23 cellular contexts compared by ENCODE assay signal in the genomic region with DNA sequence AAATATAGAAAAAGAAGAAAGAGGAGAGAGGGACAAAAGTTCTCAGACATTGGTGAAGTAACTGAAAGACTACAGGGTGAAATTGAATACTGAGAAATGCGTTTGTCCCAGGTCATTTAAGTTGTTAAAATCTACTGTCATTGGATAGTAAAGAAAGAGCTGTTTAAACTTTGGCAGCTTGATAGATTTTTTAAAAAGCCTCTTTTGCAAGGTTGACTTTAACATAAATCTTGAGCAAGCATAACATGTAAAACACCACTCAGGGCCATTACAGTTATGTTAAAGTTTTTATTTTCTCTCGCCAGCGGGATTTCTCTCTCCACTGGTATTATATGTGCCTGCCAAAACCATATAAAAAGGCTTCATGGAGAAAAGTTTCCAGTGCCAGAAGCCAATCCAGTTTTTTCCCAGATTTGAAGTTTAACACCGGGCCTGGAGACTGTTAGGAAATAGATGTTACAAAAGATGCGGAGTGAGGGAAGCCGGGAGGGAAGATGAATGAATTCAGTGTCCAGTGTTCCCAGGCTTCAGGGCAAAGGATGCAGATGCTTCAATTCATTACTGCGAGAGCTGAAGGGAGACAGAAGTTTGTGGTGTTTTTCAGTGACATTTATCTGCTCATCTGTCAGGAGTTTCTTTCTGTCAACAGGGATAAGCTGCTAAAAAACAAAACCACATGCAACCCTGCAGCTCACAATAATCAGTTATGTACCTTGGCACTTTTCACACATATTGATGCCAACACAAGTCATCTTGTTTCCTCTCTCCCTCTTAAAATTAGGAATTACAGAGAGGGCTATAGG.
A peak's percentile ranks its signal among the peaks of the same experiment; 100 is the strongest.
DNase-seq lines count a peak whose midpoint lies in the region; ATAC-seq and TF ChIP-seq lines count a peak whose summit lies in the region.
"Had no signal": no experiment of that assay in that cellular context is flagged by ENCODE, and none has a peak within 500 bp of the region (broad histone marks: within the 10 kb centered on the region; RNA-seq: fewer than 3 reads in every experiment).

No MANE protein-coding gene starts in this region.

- no peak overlapping the region for H3K27ac Mint-ChIP-seq in activated T-helper 1 cell treated with anti-CD3 and anti-CD28 coated beads, Interleukin-12 subunit alpha, Interleukin-12 subunit beta, Interleukin-2, Interleukin-4 antibody, amounts not matched to agents 30 ng/mL and 10 ng/mL and 1 ng/mL, durations not matched to agents 14 hours and 24 hours and 36 hours
- H3K27ac Mint-ChIP-seq in activated CD4-positive, alpha-beta T cell treated with anti-CD3 and anti-CD28 coated beads, Interleukin-2, amount 10 ng/mL, durations not matched to agents 7 days and 5 days = no peak overlapping the region
- no peak overlapping the region for H3K27ac Mint-ChIP-seq in stimulated activated memory B cell treated with anti-CD40 and anti-IgM and Interleukin-4, amounts not matched to agents 10 μg/mL and 1 μg/mL and 100 μg/mL, for 72 hours
- H3K27ac Mint-ChIP-seq: activated CD4-positive, alpha-beta memory T cell treated with anti-CD3 and anti-CD28 coated beads, Interleukin-2, amount 10 ng/mL, durations not matched to agents 7 days and 5 days; activated naive CD8-positive, alpha-beta T cell treated with anti-CD3 and anti-CD28 coated beads, Interleukin-2, amount 10 ng/mL, durations not matched to agents 7 days and 5 days; B cell; CD8-positive, alpha-beta memory T cell had no signal

- no peaks in the 10 kb centered on the region for H3K9me3 ChIP-seq in heart right ventricle
- H3K9me3 ChIP-seq: body of pancreas, testis had no signal

- no peak for TF ChIP-seq CTCF in heart right ventricle (IDR thresholded peaks at IDR 0.05)

- no peaks in the 10 kb centered on the region for H3K27me3 ChIP-seq in heart right ventricle
- H3K27me3 ChIP-seq: body of pancreas, testis had no signal

- no peaks in the 10 kb centered on the region for H3K36me3 ChIP-seq in heart right ventricle

- peaks cover 18% of the 10 kb centered on the region for H3K27me3 Mint-ChIP-seq in activated T-helper 1 cell treated with anti-CD3 and anti-CD28 coated beads, Interleukin-12 subunit alpha, Interleukin-12 subunit beta, Interleukin-2, Interleukin-4 antibody, amounts not matched to agents 30 ng/mL and 10 ng/mL and 1 ng/mL, durations not matched to agents 14 hours and 24 hours and 36 hours (ENCODE audit: insufficient read depth)
- peaks cover 15% of the 10 kb centered on the region for H3K27me3 Mint-ChIP-seq in activated CD4-positive, alpha-beta T cell treated with anti-CD3 and anti-CD28 coated beads, Interleukin-2, amount 10 ng/mL, durations not matched to agents 7 days and 5 days
- peaks cover 16% of the 10 kb centered on the region for H3K27me3 Mint-ChIP-seq in stimulated activated memory B cell treated with anti-CD40 and anti-IgM and Interleukin-4, amounts not matched to agents 10 μg/mL and 1 μg/mL and 100 μg/mL, for 72 hours

- ATAC-seq in Right ventricle myocardium superior (ENCODE audit: poor library complexity) = peak; percentile 39
- no peak for ATAC-seq in heart right ventricle
- no peak for ATAC-seq in stimulated activated memory B cell treated with anti-CD40 and anti-IgM and Interleukin-4, amounts not matched to agents 10 μg/mL and 1 μg/mL and 100 μg/mL, for 72 hours
- ATAC-seq: body of pancreas had no signal

- H3K9me3 Mint-ChIP-seq in activated T-helper 1 cell treated with anti-CD3 and anti-CD28 coated beads, Interleukin-12 subunit alpha, Interleukin-12 subunit beta, Interleukin-2, Interleukin-4 antibody, amounts not matched to agents 30 ng/mL and 10 ng/mL and 1 ng/mL, durations not matched to agents 14 hours and 24 hours and 36 hours = no peaks in the 10 kb centered on the region
- H3K9me3 Mint-ChIP-seq in activated CD4-positive, alpha-beta T cell treated with anti-CD3 and anti-CD28 coated beads, Interleukin-2, amount 10 ng/mL, durations not matched to agents 7 days and 5 days = no peaks in the 10 kb centered on the region
- H3K9me3 Mint-ChIP-seq in stimulated activated memory B cell treated with anti-CD40 and anti-IgM and Interleukin-4, amounts not matched to agents 10 μg/mL and 1 μg/mL and 100 μg/mL, for 72 hours = no peaks in the 10 kb centered on the region
- H3K9me3 Mint-ChIP-seq: activated CD4-positive, alpha-beta memory T cell treated with anti-CD3 and anti-CD28 coated beads, Interleukin-2, amount 10 ng/mL, durations not matched to agents 7 days and 5 days; activated naive CD8-positive, alpha-beta T cell treated with anti-CD3 and anti-CD28 coated beads, Interleukin-2, amount 10 ng/mL, durations not matched to agents 7 days and 5 days; CD8-positive, alpha-beta memory T cell had no signal

- CTCF ChIA-PET in activated CD4-positive, alpha-beta T cell treated with anti-CD3 and anti-CD28 coated beads, Interleukin-2, amount 10 ng/mL, durations not matched to agents 7 days and 5 days (lab: Charles Lee) = interaction anchor here (0.9 to 1.3 kb wide), 2 partner anchors 10 to 17 kb away, joined by 4 read pairs; no protein-coding TSS in a partner anchor

- H3K27ac ChIP-seq in heart right ventricle (no peak overlapping the region), angular gyrus (ENCODE audit: low read depth, low read length) (peak overlapping the region; percentile 42), substantia nigra (ENCODE audit: low read depth, low read length, poor library complexity, severe bottlenecking) (peak overlapping the region; percentile 63)
- H3K27ac ChIP-seq: body of pancreas, KMS-11, RWPE1, testis had no signal

- DNase-seq in Right ventricle myocardium superior (no peak), heart right ventricle (no peak), globus pallidus (ENCODE audit: low spot score) (peak; percentile 72), substantia nigra (lab: John Stamatoyannopoulos, UW) (peak in 15 of 49 donors; percentile 2 to 66 (median 21))
- no peak for DNase-seq in activated T-helper 1 cell treated with anti-CD3 and anti-CD28 coated beads, Interleukin-12 subunit alpha, Interleukin-12 subunit beta, Interleukin-2, Interleukin-4 antibody, amounts not matched to agents 30 ng/mL and 10 ng/mL and 1 ng/mL, durations not matched to agents 14 hours and 24 hours and 36 hours (ENCODE audit: low spot score)
- no peak for DNase-seq in activated CD4-positive, alpha-beta T cell treated with anti-CD3 and anti-CD28 coated beads, Interleukin-2, amount 10 ng/mL, durations not matched to agents 7 days and 5 days
- DNase-seq: activated CD4-positive, alpha-beta memory T cell treated with anti-CD3 and anti-CD28 coated beads, Interleukin-2, amount 10 ng/mL, durations not matched to agents 7 days and 5 days; activated effector memory CD4-positive, alpha-beta T cell treated with Interleukin-2 at 50 U/mL for 16 hours; activated naive CD8-positive, alpha-beta T cell treated with anti-CD3 and anti-CD28 coated beads, Interleukin-2, amount 10 ng/mL, durations not matched to agents 7 days and 5 days; body of pancreas; CD8-positive, alpha-beta memory T cell; DND-41; effector memory CD4-positive, alpha-beta T cell; erythroblast; NCI-H1694; NCI-H69; occipital lobe; testis had no signal

- H3K4me3 Mint-ChIP-seq in activated T-helper 1 cell treated with anti-CD3 and anti-CD28 coated beads, Interleukin-12 subunit alpha, Interleukin-12 subunit beta, Interleukin-2, Interleukin-4 antibody, amounts not matched to agents 30 ng/mL and 10 ng/mL and 1 ng/mL, durations not matched to agents 14 hours and 24 hours and 36 hours = no peak overlapping the region
- no peak overlapping the region for H3K4me3 Mint-ChIP-seq in activated CD4-positive, alpha-beta T cell treated with anti-CD3 and anti-CD28 coated beads, Interleukin-2, amount 10 ng/mL, durations not matched to agents 7 days and 5 days
- no peak overlapping the region for H3K4me3 Mint-ChIP-seq in stimulated activated memory B cell treated with anti-CD40 and anti-IgM and Interleukin-4, amounts not matched to agents 10 μg/mL and 1 μg/mL and 100 μg/mL, for 72 hours
- H3K4me3 Mint-ChIP-seq: activated CD4-positive, alpha-beta memory T cell treated with anti-CD3 and anti-CD28 coated beads, Interleukin-2, amount 10 ng/mL, durations not matched to agents 7 days and 5 days; activated naive CD8-positive, alpha-beta T cell treated with anti-CD3 and anti-CD28 coated beads, Interleukin-2, amount 10 ng/mL, durations not matched to agents 7 days and 5 days; B cell; CD8-positive, alpha-beta memory T cell had no signal

- 65 to 74% methylated on average over 7 of the region's 7 CpGs for WGBS in heart right ventricle, 2 donors

- H3K36me3 Mint-ChIP-seq in activated T-helper 1 cell treated with anti-CD3 and anti-CD28 coated beads, Interleukin-12 subunit alpha, Interleukin-12 subunit beta, Interleukin-2, Interleukin-4 antibody, amounts not matched to agents 30 ng/mL and 10 ng/mL and 1 ng/mL, durations not matched to agents 14 hours and 24 hours and 36 hours (ENCODE audit: low read depth) = no peaks in the 10 kb centered on the region
- H3K36me3 Mint-ChIP-seq in activated CD4-positive, alpha-beta T cell treated with anti-CD3 and anti-CD28 coated beads, Interleukin-2, amount 10 ng/mL, durations not matched to agents 7 days and 5 days (ENCODE audit: low read depth) = peaks cover 2% of the 10 kb centered on the region
- H3K36me3 Mint-ChIP-seq in stimulated activated memory B cell treated with anti-CD40 and anti-IgM and Interleukin-4, amounts not matched to agents 10 μg/mL and 1 μg/mL and 100 μg/mL, for 72 hours = no peaks in the 10 kb centered on the region
- H3K36me3 Mint-ChIP-seq: activated naive CD8-positive, alpha-beta T cell treated with anti-CD3 and anti-CD28 coated beads, Interleukin-2, amount 10 ng/mL, durations not matched to agents 7 days and 5 days; CD8-positive, alpha-beta memory T cell had no signal

- peaks cover 1% of the 10 kb centered on the region for H3K4me1 Mint-ChIP-seq in activated T-helper 1 cell treated with anti-CD3 and anti-CD28 coated beads, Interleukin-12 subunit alpha, Interleukin-12 subunit beta, Interleukin-2, Interleukin-4 antibody, amounts not matched to agents 30 ng/mL and 10 ng/mL and 1 ng/mL, durations not matched to agents 14 hours and 24 hours and 36 hours (ENCODE audit: low read depth)
- H3K4me1 Mint-ChIP-seq in activated CD4-positive, alpha-beta T cell treated with anti-CD3 and anti-CD28 coated beads, Interleukin-2, amount 10 ng/mL, durations not matched to agents 7 days and 5 days = peaks cover 3% of the 10 kb centered on the region
- peaks cover 3% of the 10 kb centered on the region for H3K4me1 Mint-ChIP-seq in stimulated activated memory B cell treated with anti-CD40 and anti-IgM and Interleukin-4, amounts not matched to agents 10 μg/mL and 1 μg/mL and 100 μg/mL, for 72 hours

- intact Hi-C loops in Right ventricle myocardium superior (cut with DNase I) (no loop called here), heart right ventricle (cut with DNase I) (no loop called here)
- intact Hi-C loops in activated T-helper 1 cell treated with anti-CD3 and anti-CD28 coated beads, Interleukin-12 subunit alpha, Interleukin-12 subunit beta, Interleukin-2, Interleukin-4 antibody, amounts not matched to agents 30 ng/mL and 10 ng/mL and 1 ng/mL, durations not matched to agents 14 hours and 24 hours and 36 hours (cut with micrococcal nuclease) = no loop called here

- POLR2A ChIA-PET in activated CD4-positive, alpha-beta T cell treated with anti-CD3 and anti-CD28 coated beads, Interleukin-2, amount 10 ng/mL, durations not matched to agents 7 days and 5 days (lab: Charles Lee) = no interaction called here

- H3K4me3 ChIP-seq in heart right ventricle = no peak overlapping the region
- H3K4me3 ChIP-seq: body of pancreas, testis had no signal

- peaks cover 0 to 12% (median 0%) of the 10 kb centered on the region in 9 donors for H3K4me1 ChIP-seq in heart right ventricle
- H3K4me1 ChIP-seq: body of pancreas, testis had no signal

Comparison
In these comparisons a context has a peak if more than half of its experiments do, and no peak if none do; other contexts are left out.
1. H3K27ac ChIP-seq: peak in angular gyrus (single experiment) and substantia nigra (single experiment); none in heart right ventricle (0 of 10).